ENCODE assay signal across 17 cellular contexts in genomic region chr2:51633073-51633472, GRCh38.
"Had no signal": no experiment of that assay in that cellular context is flagged by ENCODE, and none has a peak within 500 bp of the region (broad histone marks: within the 10 kb centered on the region; RNA-seq: fewer than 3 reads in every experiment).

No MANE protein-coding gene starts in this region.

- H3K36me3 ChIP-seq: esophagus muscularis mucosa, gastrocnemius medialis, pancreas had no signal

- H3K27ac ChIP-seq: dorsolateral prefrontal cortex, epithelial cell of prostate, esophagus muscularis mucosa, gastrocnemius medialis, pancreas had no signal

- ATAC-seq: gastrocnemius medialis; naive thymus-derived CD4-positive, alpha-beta T cell; pancreas; right cardiac atrium had no signal

- H3K4me3 ChIP-seq: dorsolateral prefrontal cortex, esophagus muscularis mucosa, gastrocnemius medialis, pancreas had no signal

- H3K4me1 Mint-ChIP-seq: naive thymus-derived CD4-positive, alpha-beta T cell; neural crest cell had no signal

- H3K9me3 ChIP-seq: esophagus muscularis mucosa, gastrocnemius medialis, pancreas had no signal

- H3K4me1 ChIP-seq: esophagus muscularis mucosa, gastrocnemius medialis, pancreas had no signal

- H3K27me3 ChIP-seq: esophagus muscularis mucosa, gastrocnemius medialis, pancreas had no signal

- H3K9me3 Mint-ChIP-seq: neural crest cell, type B pancreatic cell had no signal

- DNase-seq: cortex of kidney; dorsolateral prefrontal cortex; effector memory CD4-positive, alpha-beta T cell; gastrocnemius medialis; kidney glomerular epithelial cell; naive thymus-derived CD4-positive, alpha-beta T cell; nucleus accumbens; pancreas; right cardiac atrium; small intestine; stimulated activated CD4-positive, alpha-beta T cell treated with anti-CD3 and anti-CD28 coated beads, Interleukin-12 subunit alpha, Interleukin-12 subunit beta, amount 100 ng/mL, for 4 hours; stimulated activated naive CD4-positive, alpha-beta T cell treated with Interleukin-2 at 50 U/mL for 16 hours had no signal

- H3K27ac Mint-ChIP-seq: naive thymus-derived CD4-positive, alpha-beta T cell; progenitor cell of endocrine pancreas; type B pancreatic cell had no signal

- H3K36me3 Mint-ChIP-seq: type B pancreatic cell had no signal

- H3K4me3 Mint-ChIP-seq: naive thymus-derived CD4-positive, alpha-beta T cell; neural crest cell; type B pancreatic cell had no signal

- H3K27me3 Mint-ChIP-seq: naive thymus-derived CD4-positive, alpha-beta T cell; progenitor cell of endocrine pancreas; type B pancreatic cell had no signal
